ENCODE assay signal across 1 cellular context in genomic region chr9:456365-456764, GRCh38.
TF ChIP-seq lines count a peak whose summit lies in the region.

No MANE protein-coding gene starts in this region.

TF ChIP-seq in HepG2, 621 proteins besides CTCF, POLR2A, EP300 and RAD21:
- no peak for TF ChIP-seq CHD4 (IDR thresholded peaks at IDR 0.05; ENCODE audit: borderline replicate concordance, low read length)
- peak; percentile 40; the same call in 1 of the 2 replicates for TF ChIP-seq ZBTB33 (CRISPR knock-in tag; IDR thresholded peaks at IDR 0.05)
